In genomic region chr19:58037927-58038687, GRCh38 we compare ENCODE assay signal across 20 cellular contexts. TPM values are rescaled to one million over a fixed set of nuclear protein-coding genes. Genes with fewer than 3 reads are reported as not detected.
DNase-seq lines count a peak whose midpoint lies in the region; ATAC-seq and TF ChIP-seq lines count a peak whose summit lies in the region.
"Had no signal": no experiment of that assay in that cellular context is flagged by ENCODE, and none has a peak within 500 bp of the region (broad histone marks: within the 10 kb centered on the region; RNA-seq: fewer than 3 reads in every experiment).

No MANE protein-coding gene starts in this region.

- H4K91ac ChIP-seq in neuronal stem cell (ENCODE audit: low read depth, low read length, poor library complexity) = peak overlapping the region; percentile 72

- WGBS in HUES64 = 82% methylated on average over 43 of the region's 44 CpGs
- WGBS in neuronal stem cell (ENCODE audit: extremely low coverage in 2 of 2, insufficient read length in 2 of 2, insufficient replicate concordance in 1 of 2), 2 donors = no CpG with 5 or more reads among the region's 44 CpGs

- H3K36me3 ChIP-seq in HUES64 (ENCODE audit: insufficient read depth, low read length) (no peaks in the 10 kb centered on the region), neuronal stem cell (replicated peaks in 1 of 2; ENCODE audit: control insufficient read depth in 2 of 2, insufficient read depth in 2 of 2, low read length in 2 of 2) (peaks cover 0 to 5% of the 10 kb centered on the region in 2 donors)
- H3K36me3 ChIP-seq: gastroesophageal sphincter had no signal

- intact Hi-C loops in dorsolateral prefrontal cortex (cut with DNase I) = no loop called here

- H2AK5ac ChIP-seq in neuronal stem cell (ENCODE audit: low read depth, low read length) = peak overlapping the region; percentile 97

- peak overlapping the region; percentile 99 for H2BK120ac ChIP-seq in neuronal stem cell (ENCODE audit: low read depth, low read length)

- DNase-seq in DMS 273 treated with DMSO at 0.1 percent for 48 hours (lab: John Stamatoyannopoulos, UW) = peak; percentile 20
- peak in 7 of 10 donors; percentile 57 to 80 (median 71) for DNase-seq in dorsolateral prefrontal cortex
- DNase-seq in neuronal stem cell (ENCODE audit: low spot score) = no peak
- DNase-seq in GM10266 (ENCODE audit: extremely low spot score) = no peak
- DNase-seq in NCI-H446 treated with DMSO at 0.1 percent for 48 hours (lab: John Stamatoyannopoulos, UW) = no peak
- DNase-seq: activated T-cell treated with anti-CD3 and anti-CD28 coated beads, Interleukin-2, amount 50 U/mL, for 1 hour; NCI-H446 had no signal

- peak overlapping the region; percentile 98 for H3K4ac ChIP-seq in neuronal stem cell (ENCODE audit: low read length)

- no peak overlapping the region for H2BK15ac ChIP-seq in neuronal stem cell (ENCODE audit: low read length)

- H3K4me1 ChIP-seq in HUES64 (ENCODE audit: insufficient read depth, low read length) (peaks cover 6% of the 10 kb centered on the region), neuronal stem cell (ENCODE audit: control insufficient read depth in 2 of 2, insufficient read depth in 1 of 2, low read depth in 1 of 2, low read length in 2 of 2) (peaks cover 0 to 16% of the 10 kb centered on the region in 2 donors)
- H3K4me1 ChIP-seq: tibial nerve had no signal

- ATAC-seq in HG03280 (IDR thresholded peaks at IDR 0.05; ENCODE audit: unreplicated experiment) = no peak
- ATAC-seq in GM21717 (IDR thresholded peaks at IDR 0.05; ENCODE audit: unreplicated experiment) = no peak
- ATAC-seq: gastroesophageal sphincter, HCT116, Panc1, SK-N-SH treated with all-trans-retinoic acid at 6 μM for 48 hours had no signal

- H2AFZ ChIP-seq in neuronal stem cell (ENCODE audit: low read length) = peak overlapping the region; percentile 69

- H3K9me3 ChIP-seq in HUES64 (ENCODE audit: insufficient read depth, low read depth, low read length) (peaks cover 6% of the 10 kb centered on the region; the same call in 1 of the 2 replicates), neuronal stem cell (replicated peaks in 1 of 2; ENCODE audit: control insufficient read depth in 2 of 2, insufficient read depth in 1 of 2, low read depth in 1 of 2, low read length in 2 of 2) (peaks cover 10 to 39% of the 10 kb centered on the region in 2 donors)

- H3K27ac ChIP-seq in HUES64 (ENCODE audit: low read depth, low read length) = no peak overlapping the region
- peak overlapping the region in 46 of 59 donors; percentile 5 to 83 (median 58) for H3K27ac ChIP-seq in dorsolateral prefrontal cortex
- no peak overlapping the region for H3K27ac ChIP-seq in neuronal stem cell (replicated peaks; ENCODE audit: low read length)
- H3K27ac ChIP-seq: C4-2B, epithelial cell of prostate, gastroesophageal sphincter, tibial nerve had no signal

- TF ChIP-seq CTCF in dorsolateral prefrontal cortex (IDR thresholded peaks at IDR 0.05 in 54 of 56, conservative IDR thresholded peaks at IDR 0.05 in 2 of 56; ENCODE audit: low read depth in 1 of 56, partially characterized antibody in 56 of 56) (no peak), GM10266 (IDR thresholded peaks at IDR 0.05; ENCODE audit: control insufficient read depth, insufficient read depth, low read depth, missing control alignments) (no peak)

- peak overlapping the region; percentile 90 for H2BK12ac ChIP-seq in neuronal stem cell (ENCODE audit: low read length)

- peak overlapping the region; percentile 25 for H3K4me3 ChIP-seq in HUES64 (ENCODE audit: low read length)
- H3K4me3 ChIP-seq in dorsolateral prefrontal cortex = peak overlapping the region in 50 of 59 donors; percentile 7 to 62 (median 40)
- H3K4me3 ChIP-seq in neuronal stem cell (ENCODE audit: low read length in 2 of 2) = no peak overlapping the region
- H3K4me3 ChIP-seq: smooth muscle cell, tibial nerve had no signal

- H3K4me2 ChIP-seq in neuronal stem cell (ENCODE audit: insufficient read depth, low read length, poor library complexity, severe bottlenecking) = no peak overlapping the region
- H3K4me2 ChIP-seq: smooth muscle cell had no signal

- H3K79me1 ChIP-seq in neuronal stem cell (ENCODE audit: low read depth, low read length) = peaks cover 3% of the 10 kb centered on the region

- H3K9ac ChIP-seq in HUES64 (ENCODE audit: low read depth, low read length) (no peak overlapping the region), neuronal stem cell (ENCODE audit: low read depth, low read length, poor library complexity) (peak overlapping the region; percentile 70)

- H3K14ac ChIP-seq in neuronal stem cell (ENCODE audit: low read length) = peak overlapping the region; percentile 76

- peak overlapping the region; percentile 65 for H3K23ac ChIP-seq in neuronal stem cell (ENCODE audit: low read depth, low read length, poor library complexity)

- peak overlapping the region; percentile 92 for H3K18ac ChIP-seq in neuronal stem cell (ENCODE audit: low read length)

- peak overlapping the region; percentile 82 for H2BK5ac ChIP-seq in neuronal stem cell (ENCODE audit: low read length)

- H3K27me3 ChIP-seq in HUES64 (ENCODE audit: insufficient read depth, low read length) (peaks cover 5% of the 10 kb centered on the region; the same call in 1 of the 2 replicates), dorsolateral prefrontal cortex (no peaks in the 10 kb centered on the region), neuronal stem cell (ENCODE audit: control insufficient read depth in 3 of 3, insufficient read depth in 3 of 3, low read depth in 1 of 3, low read length in 3 of 3) (peaks cover 0 to 2% (median 0%) of the 10 kb centered on the region in 3 experiments)

- peak overlapping the region; percentile 65 for H4K8ac ChIP-seq in neuronal stem cell (ENCODE audit: low read depth, low read length)

RNA-seq across cellular contexts. Expression of gene ZSCAN1, which starts 4.3 kb away (rescaled TPM):
- polyA plus RNA-seq in HUES64 (2013, experiment 1 of 2) = 0.85 TPM
- 0.38 TPM for polyA plus RNA-seq in HUES64 (2013, experiment 2 of 2)
- total RNA-seq in dorsolateral prefrontal cortex = 10 to 100 TPM in 1 of 120 experiments, 1 to 10 TPM in 118, under 1 TPM in 1; 0.94 to 10.6 (median 4.2) TPM
- 13.3 TPM for polyA plus RNA-seq in neuronal stem cell (2013, experiment 1 of 2)
- polyA plus RNA-seq in neuronal stem cell (2013, experiment 2 of 2) = 13.9 TPM
- total RNA-seq: Daoy, gastroesophageal sphincter, omental fat pad, smooth muscle cell had no signal

RNA-seq across cellular contexts. Expression of gene ZNF135, which starts 21.0 kb away (rescaled TPM):
- 2.0 TPM for polyA plus RNA-seq in HUES64 (2013, experiment 1 of 2)
- 2.5 TPM for polyA plus RNA-seq in HUES64 (2013, experiment 2 of 2)
- total RNA-seq in dorsolateral prefrontal cortex = 10 to 100 TPM in 119 of 120 experiments, 1 to 10 TPM in 1; 9.8 to 28.1 (median 16.8) TPM
- 4.0 TPM for polyA plus RNA-seq in neuronal stem cell (2013, experiment 1 of 2)
- 4.1 TPM for polyA plus RNA-seq in neuronal stem cell (2013, experiment 2 of 2)

RNA-seq across cellular contexts. Expression of gene ZNF606, which starts 35.5 kb away (rescaled TPM):
- polyA plus RNA-seq in HUES64 (2013, experiment 1 of 2) = 9.5 TPM
- 11.9 TPM for polyA plus RNA-seq in HUES64 (2013, experiment 2 of 2)
- 10 to 100 TPM; 14.4 to 48.2 (median 23.9) TPM for total RNA-seq in dorsolateral prefrontal cortex
- 24.8 TPM for polyA plus RNA-seq in neuronal stem cell (2013, experiment 1 of 2)
- polyA plus RNA-seq in neuronal stem cell (2013, experiment 2 of 2) = 24.2 TPM

RNA-seq across cellular contexts. Expression of gene ZSCAN18, which starts 59.9 kb away (rescaled TPM):
- 23.3 TPM for polyA plus RNA-seq in HUES64 (2013, experiment 1 of 2)
- 30.9 TPM for polyA plus RNA-seq in HUES64 (2013, experiment 2 of 2)
- total RNA-seq in dorsolateral prefrontal cortex = 100 to 1,000 TPM; 140 to 230 (median 177) TPM
- 86.6 TPM for polyA plus RNA-seq in neuronal stem cell (2013, experiment 1 of 2)
- polyA plus RNA-seq in neuronal stem cell (2013, experiment 2 of 2) = 88.6 TPM

Comparison
In these comparisons a context has a peak if more than half of its experiments do, and no peak if none do; other contexts are left out.
1. DNase-seq: peak in DMS 273 treated with DMSO at 0.1 percent for 48 hours (single experiment) and dorsolateral prefrontal cortex (7 of 10); none in neuronal stem cell (single experiment), GM10266 (single experiment) and NCI-H446 treated with DMSO at 0.1 percent for 48 hours (single experiment).
2. H3K27ac ChIP-seq: peak in dorsolateral prefrontal cortex (46 of 59); none in HUES64 (single experiment) and neuronal stem cell (single experiment).
3. H3K4me3 ChIP-seq: peak in HUES64 (single experiment) and dorsolateral prefrontal cortex (50 of 59); none in neuronal stem cell (0 of 2).